In genomic region chr7:49774459-49775064, GRCh38 we compare ENCODE assay signal across 11 cellular contexts. TPM values are rescaled to one million over a fixed set of nuclear protein-coding genes. Genes with fewer than 3 reads are reported as not detected.
DNase-seq lines count a peak whose midpoint lies in the region; ATAC-seq and TF ChIP-seq lines count a peak whose summit lies in the region.
"Had no signal": no experiment of that assay in that cellular context is flagged by ENCODE, and none has a peak within 500 bp of the region (broad histone marks: within the 10 kb centered on the region; RNA-seq: fewer than 3 reads in every experiment).

No MANE protein-coding gene starts in this region.

- peaks cover 11% of the 10 kb centered on the region for H3K4me1 Mint-ChIP-seq in endothelial cell (ENCODE audit: unreplicated experiment)

- H3K27me3 Mint-ChIP-seq in endothelial cell (ENCODE audit: unreplicated experiment), result peaks cover 10% of the 10 kb centered on the region

- 4% methylated on average over 36 of the region's 36 CpGs for WGBS in thymus

- peaks cover 63% of the 10 kb centered on the region for H3K27me3 ChIP-seq in thymus (ENCODE audit: control insufficient read depth, insufficient read depth)

- peaks cover 5% of the 10 kb centered on the region for H3K36me3 Mint-ChIP-seq in endothelial cell (ENCODE audit: low read depth, unreplicated experiment)

- TF ChIP-seq CTCF in endothelial cell (IDR thresholded peaks at IDR 0.05; ENCODE audit: unreplicated experiment), result no peak
- no peak for TF ChIP-seq CTCF in mucosa of descending colon (IDR thresholded peaks at IDR 0.05)

- H3K4me3 Mint-ChIP-seq in endothelial cell (ENCODE audit: unreplicated experiment), result peak overlapping the region; percentile 88

- H3K9me3 ChIP-seq in mucosa of descending colon (no peaks in the 10 kb centered on the region), thymus (ENCODE audit: control insufficient read depth) (no peaks in the 10 kb centered on the region)

- intact Hi-C loops in mucosa of descending colon (cut with DNase I, micrococcal nuclease), result no loop called here

- peaks cover 27% of the 10 kb centered on the region for H3K4me1 ChIP-seq in mucosa of descending colon (ENCODE audit: low read depth)
- no peaks in the 10 kb centered on the region for H3K4me1 ChIP-seq in thymus (ENCODE audit: control insufficient read depth, insufficient read depth, low read length)
- H3K4me1 ChIP-seq: SJSA1 had no signal

- H3K36me3 ChIP-seq in mucosa of descending colon (ENCODE audit: low read depth) (no peaks in the 10 kb centered on the region), thymus (ENCODE audit: control insufficient read depth, insufficient read depth) (no peaks in the 10 kb centered on the region)
- H3K36me3 ChIP-seq: SJSA1 had no signal

- DNase-seq in NCI-H748 treated with DMSO at 0.1 percent for 48 hours (lab: John Stamatoyannopoulos, UW), result peak; percentile 35
- DNase-seq in endothelial cell (ENCODE audit: low spot score), result peak; percentile 42
- DNase-seq in mucosa of descending colon, result peak in 1 of 3 donors; percentile 36
- DNase-seq in activated CD4-positive, alpha-beta T cell treated with anti-CD3 and anti-CD28 coated beads, Interleukin-2, amount 50 U/mL, for 1 hour, result no peak
- DNase-seq: NCI-H1092, small intestine had no signal

- peak; percentile 39 for ATAC-seq in mucosa of descending colon
- no peak for ATAC-seq in GM21825 (IDR thresholded peaks at IDR 0.05; ENCODE audit: unreplicated experiment)
- ATAC-seq in GM19452 (IDR thresholded peaks at IDR 0.05; ENCODE audit: unreplicated experiment), result no peak
- no peak for ATAC-seq in GM18502 (IDR thresholded peaks at IDR 0.05; ENCODE audit: poor library complexity, unreplicated experiment)

- H3K4me3 ChIP-seq in mucosa of descending colon, result no peak overlapping the region
- H3K4me3 ChIP-seq in thymus (ENCODE audit: low read length), result peak overlapping the region; percentile 34
- H3K4me3 ChIP-seq: SJSA1 had no signal

- H3K27ac Mint-ChIP-seq in endothelial cell (ENCODE audit: unreplicated experiment), result no peak overlapping the region

- H3K9me3 Mint-ChIP-seq in endothelial cell (ENCODE audit: unreplicated experiment), result peaks cover 6% of the 10 kb centered on the region

- H3K27ac ChIP-seq in thymus (ENCODE audit: low read depth), result no peak overlapping the region
- H3K27ac ChIP-seq: SJSA1 had no signal

RNA-seq across cellular contexts. Expression of gene VWC2, which starts 1.1 kb away (rescaled TPM):
- total RNA-seq in endothelial cell (ENCODE audit: unreplicated experiment) (0.05 TPM), mucosa of descending colon (under 1 TPM; 0.06 to 0.17 (median 0.14) TPM)
- 0.02 TPM for polyA plus RNA-seq in thymus
- total RNA-seq: SJSA1 had no signal
